Comparison of ENCODE assay signal across 8 cellular contexts in genomic region chr19:3304871-3305423, GRCh38.
DNase-seq lines count a peak whose midpoint lies in the region; ATAC-seq, FAIRE-seq and TF ChIP-seq lines count a peak whose summit lies in the region.

No MANE protein-coding gene starts in this region.

- no peaks in the 10 kb centered on the region for H3K79me2 ChIP-seq in KMS-11 (ENCODE audit: insufficient read depth, low read depth)

- peak; percentile 46 for ATAC-seq in Right ventricle myocardium inferior
- no peak for ATAC-seq in HG02884 (IDR thresholded peaks at IDR 0.05; ENCODE audit: unreplicated experiment)

- no peak for FAIRE-seq in urothelium cell line (lab: Jason Lieb, UNC)

- H2AFZ ChIP-seq in KMS-11 (ENCODE audit: low read depth) = no peak overlapping the region

- H3K4me3 Mint-ChIP-seq in progenitor cell of endocrine pancreas (ENCODE audit: low read depth) = no peak overlapping the region

- DNase-seq in DMS153 treated with DMSO at 0.1 percent for 48 hours (lab: John Stamatoyannopoulos, UW; ENCODE audit: unreplicated experiment) = peak; percentile 27
- peak; percentile 64 for DNase-seq in SK-N-DZ (ENCODE audit: low spot score)
- peak; percentile 79 for DNase-seq in activated naive CD4-positive, alpha-beta T cell treated with anti-CD3 and anti-CD28 coated beads, Interleukin-2, amount 50 U/mL, for 16 hours
- no peak for DNase-seq in Right ventricle myocardium inferior (ENCODE audit: missing footprints)
- DNase-seq in progenitor cell of endocrine pancreas (ENCODE audit: low spot score, unreplicated experiment) = peak; percentile 62
- DNase-seq in urothelium cell line (ENCODE audit: low spot score) = peak; percentile 33

- H3K27me3 ChIP-seq in KMS-11 (ENCODE audit: insufficient read depth, low read depth) = peaks cover 68% of the 10 kb centered on the region

- no peak overlapping the region for H3K9ac ChIP-seq in KMS-11

- no peaks in the 10 kb centered on the region for H4K20me1 ChIP-seq in KMS-11 (ENCODE audit: insufficient read depth)

- no peak overlapping the region for H3K4me3 ChIP-seq in KMS-11 (IDR thresholded peaks at IDR 0.05; ENCODE audit: insufficient read depth, low read depth, low read length)

- TF ChIP-seq CTCF in KMS-11 (conservative IDR thresholded peaks at IDR 0.05; ENCODE audit: low read depth, low read length) (peak; percentile 82), progenitor cell of endocrine pancreas (IDR thresholded peaks at IDR 0.05; ENCODE audit: unreplicated experiment) (peak; percentile 82)

- no peak overlapping the region for H3K27ac ChIP-seq in KMS-11

- intact Hi-C loops in Right ventricle myocardium inferior (cut with DNase I) = loop anchor here (2.0 kb wide), 1 partner anchor 168 kb away; no protein-coding TSS in a partner anchor

- H3K27ac Mint-ChIP-seq in progenitor cell of endocrine pancreas = no peak overlapping the region

- no peaks in the 10 kb centered on the region for H3K4me1 Mint-ChIP-seq in progenitor cell of endocrine pancreas (ENCODE audit: low read depth)

- peaks cover 33% of the 10 kb centered on the region for H3K27me3 Mint-ChIP-seq in progenitor cell of endocrine pancreas

- H3K9me3 Mint-ChIP-seq in progenitor cell of endocrine pancreas (ENCODE audit: low read depth) = peaks cover 3% of the 10 kb centered on the region

- H3K4me1 ChIP-seq in KMS-11 (ENCODE audit: low read depth, poor library complexity, severe bottlenecking) = no peaks in the 10 kb centered on the region

- H3K36me3 Mint-ChIP-seq in progenitor cell of endocrine pancreas (ENCODE audit: insufficient read depth) = no peaks in the 10 kb centered on the region

- no peaks in the 10 kb centered on the region for H3K36me3 ChIP-seq in KMS-11 (ENCODE audit: insufficient read depth)

- H3K4me2 ChIP-seq in KMS-11 = no peak overlapping the region
